9 cellular contexts compared by ENCODE assay signal in the genomic region with DNA sequence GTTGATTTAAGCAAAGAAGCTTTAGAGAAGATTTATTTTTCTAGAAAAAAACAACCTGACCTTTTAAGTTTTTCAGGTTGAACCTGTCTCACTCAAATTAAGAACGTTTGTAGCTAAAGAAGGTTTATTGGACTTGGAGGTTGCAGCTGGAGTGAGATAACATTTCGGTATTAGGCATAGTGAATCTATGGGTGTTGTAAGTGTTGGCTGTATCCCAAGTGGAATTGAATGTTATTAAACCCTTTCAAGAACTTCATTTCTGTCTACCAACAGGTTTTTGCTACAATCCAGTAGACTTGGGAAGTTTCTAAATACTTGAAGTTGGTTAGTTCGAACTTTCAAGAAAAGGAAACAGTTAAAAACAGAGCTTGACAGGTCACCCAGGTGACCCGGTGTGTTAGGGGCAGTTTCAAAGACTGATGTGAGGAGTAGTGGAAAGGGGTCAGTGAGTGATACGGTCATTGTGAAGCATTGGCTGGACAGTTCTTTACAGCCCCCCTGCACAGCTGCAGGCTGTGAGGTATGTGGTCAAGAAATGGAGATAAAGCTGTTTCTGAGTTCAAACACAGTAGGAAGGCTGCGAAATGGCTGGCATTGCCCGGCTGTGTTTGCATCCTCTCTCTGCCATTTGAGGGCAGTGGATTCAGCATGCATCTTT. TPM values are rescaled to one million over a fixed set of nuclear protein-coding genes. Genes with fewer than 3 reads are reported as not detected.
DNase-seq lines count a peak whose midpoint lies in the region; ATAC-seq and TF ChIP-seq lines count a peak whose summit lies in the region.
"Had no signal": no experiment of that assay in that cellular context is flagged by ENCODE, and none has a peak within 500 bp of the region (broad histone marks: within the 10 kb centered on the region; RNA-seq: fewer than 3 reads in every experiment).

No MANE protein-coding gene starts in this region.

- H3K36me3 ChIP-seq in ACC112 (ENCODE audit: insufficient read depth, low read length) = no peaks in the 10 kb centered on the region
- H3K36me3 ChIP-seq in GM23338 (ENCODE audit: insufficient read depth) = no peaks in the 10 kb centered on the region
- H3K36me3 ChIP-seq in adipocyte (ENCODE audit: control insufficient read depth, insufficient read depth, low read length, severe bottlenecking) = no peaks in the 10 kb centered on the region
- peaks cover 9% of the 10 kb centered on the region for H3K36me3 ChIP-seq in mesodermal cell (ENCODE audit: control insufficient read depth, insufficient read depth, low read length)
- H3K36me3 ChIP-seq: stomach had no signal

- H3K36me3 Mint-ChIP-seq in GM23338 (ENCODE audit: low read depth) = peaks cover 12% of the 10 kb centered on the region

- WGBS in mesodermal cell (ENCODE audit: insufficient coverage in 2 of 2), 2 experiments = 73 to 84% methylated on average over 7 of the region's 7 CpGs

- peak overlapping the region; percentile 87 for H3K4me2 ChIP-seq in GM23338

- peaks cover 11% of the 10 kb centered on the region; the same call in 1 of the 2 replicates for H4K20me1 ChIP-seq in GM23338 (replicated peaks; ENCODE audit: insufficient read depth)

- H3K9me3 ChIP-seq in adipocyte (ENCODE audit: control insufficient read depth, low read length) (no peaks in the 10 kb centered on the region), mesodermal cell (ENCODE audit: control insufficient read depth, low read length) (no peaks in the 10 kb centered on the region)
- H3K9me3 ChIP-seq: stomach had no signal

- no peaks in the 10 kb centered on the region for H3K27me3 ChIP-seq in ACC112 (ENCODE audit: insufficient read depth, low read length)
- H3K27me3 ChIP-seq in GM23338 (ENCODE audit: insufficient read depth) = no peaks in the 10 kb centered on the region
- H3K27me3 ChIP-seq in adipocyte (replicated peaks; ENCODE audit: control insufficient read depth, insufficient read depth, low read length) = no peaks in the 10 kb centered on the region
- H3K27me3 ChIP-seq: stomach had no signal

- H3K9me2 ChIP-seq in GM23338 (ENCODE audit: insufficient read depth) = no peaks in the 10 kb centered on the region

- H3K27ac ChIP-seq in ACC112 (ENCODE audit: low read depth, low read length) = no peak overlapping the region
- 0 out of 2 replicates have a peak overlapping the region, but pooled peaks have one; percentile 98 for H3K27ac ChIP-seq in GM23338 (ENCODE audit: low read depth)
- peak overlapping the region; percentile 6 for H3K27ac ChIP-seq in mesodermal cell (ENCODE audit: low read depth, low read length, severe bottlenecking)

- H3K4me3 Mint-ChIP-seq in GM23338 = peak overlapping the region; percentile 96

- no peak overlapping the region for H2AFZ ChIP-seq in ACC112 (ENCODE audit: low read length, unreplicated experiment)
- no peak overlapping the region for H2AFZ ChIP-seq in GM23338

- H3K4me1 ChIP-seq in ACC112 (ENCODE audit: control insufficient read depth, insufficient read depth, low read length, unreplicated experiment) (peaks cover 23% of the 10 kb centered on the region), GM23338 (ENCODE audit: insufficient read depth) (no peaks in the 10 kb centered on the region; the same call in 1 of the 2 replicates), adipocyte (ENCODE audit: control insufficient read depth, insufficient read depth, low read length) (peaks cover 27% of the 10 kb centered on the region), mesodermal cell (ENCODE audit: control insufficient read depth, insufficient read depth, low read length, poor library complexity, severe bottlenecking) (peaks cover 10% of the 10 kb centered on the region)

- H3K9ac ChIP-seq in adipocyte (ENCODE audit: low read length) = peak overlapping the region; percentile 100

- H3K9me3 Mint-ChIP-seq in GM23338 = no peaks in the 10 kb centered on the region; the same call in 2 of the 3 replicates

- H3K27me3 Mint-ChIP-seq in GM23338 (ENCODE audit: insufficient read depth, low read depth, poor library complexity) = peaks cover 8% of the 10 kb centered on the region

- peaks cover 7% of the 10 kb centered on the region for H3F3A ChIP-seq in GM23338 (replicated peaks; ENCODE audit: low read depth)

- no peak for TF ChIP-seq CTCF in GM23338 (conservative IDR thresholded peaks at IDR 0.05; ENCODE audit: low read depth in 2 of 2)

- no peak overlapping the region for H3K27ac Mint-ChIP-seq in GM23338

- DNase-seq in GM23338 (ENCODE audit: low spot score) = no peak
- DNase-seq in adipocyte (ENCODE audit: low read depth) = no peak
- DNase-seq in T1000 (lab: John Stamatoyannopoulos, UW) = no peak
- no peak for DNase-seq in hippocampal formation (lab: John Stamatoyannopoulos, UW)
- DNase-seq: stomach had no signal

- peaks cover 24% of the 10 kb centered on the region for H3K4me1 Mint-ChIP-seq in GM23338

- H3K4me3 ChIP-seq in ACC112 (ENCODE audit: low read depth, low read length) = peak overlapping the region; percentile 86; the same call in 1 of the 2 replicates
- H3K4me3 ChIP-seq in GM23338 = peak overlapping the region; percentile 69; the same call in 1 of the 2 replicates
- H3K4me3 ChIP-seq in adipocyte (ENCODE audit: low read length) = peak overlapping the region; percentile 98
- no peak overlapping the region for H3K4me3 ChIP-seq in mesodermal cell (ENCODE audit: extremely low read depth, insufficient read depth, low read length, poor library complexity, severe bottlenecking)

- no peak for ATAC-seq in GM23338
- no peak for ATAC-seq in GM19023 (IDR thresholded peaks at IDR 0.05; ENCODE audit: unreplicated experiment)
- ATAC-seq in HG03439 (IDR thresholded peaks at IDR 0.05; ENCODE audit: unreplicated experiment) = no peak

- H3K79me2 ChIP-seq in ACC112 (ENCODE audit: control insufficient read depth, insufficient read depth, low read length, unreplicated experiment) = peaks cover 21% of the 10 kb centered on the region
- peaks cover 45% of the 10 kb centered on the region for H3K79me2 ChIP-seq in GM23338 (replicated peaks; ENCODE audit: insufficient read depth)

TF ChIP-seq in GM23338, 12 proteins besides CTCF, POLR2A, EP300 and RAD21:
- TF ChIP-seq EZH2phosphoT487 (IDR thresholded peaks at IDR 0.05; ENCODE audit: unreplicated experiment) = no peak
TF ChIP-seq in GM23338: peak in this region for 0.

RNA-seq across cellular contexts. Expression of a gene that starts 2.5 kb away (rescaled TPM):
- total RNA-seq in GM23338 (2014; rRNA removed; shearing (Covaris generic)) = 45.0 and 59.5 TPM in 2 replicates
- polyA plus RNA-seq in GM23338 (2016; fragmentation: Nextera tagmentation; extraction: Ambion mirVana) = 45.3 and 48.3 TPM in 2 replicates
- polyA plus RNA-seq in mesodermal cell (2013, experiment 1 of 2) = 20.4 TPM
- polyA plus RNA-seq in mesodermal cell (2013, experiment 2 of 2) = 17.7 TPM

RNA-seq across cellular contexts. Expression of a gene that starts 26.0 kb away (rescaled TPM):
- 0.52 and 0.89 TPM in 2 replicates for total RNA-seq in GM23338 (2014; rRNA removed; shearing (Covaris generic))
- 0.21 and 0.50 TPM in 2 replicates for polyA plus RNA-seq in GM23338 (2016; fragmentation: Nextera tagmentation; extraction: Ambion mirVana)
- polyA plus RNA-seq in mesodermal cell (2013, experiment 1 of 2) = 0.66 TPM
- 0.40 TPM for polyA plus RNA-seq in mesodermal cell (2013, experiment 2 of 2)

RNA-seq across cellular contexts. Expression of a gene that starts 33.5 kb away (rescaled TPM):
- total RNA-seq in GM23338 (2014; rRNA removed; shearing (Covaris generic)) = 11.0 and 11.7 TPM in 2 replicates
- polyA plus RNA-seq in GM23338 (2016; fragmentation: Nextera tagmentation; extraction: Ambion mirVana) = 3.4 and 3.6 TPM in 2 replicates
- polyA plus RNA-seq in mesodermal cell (2013, experiment 1 of 2) = 6.2 TPM
- polyA plus RNA-seq in mesodermal cell (2013, experiment 2 of 2) = 5.7 TPM
